Comparison of ENCODE assay signal across 12 cellular contexts in genomic region chr5:10566556-10567068, GRCh38. TPM values are rescaled to one million over a fixed set of nuclear protein-coding genes. Genes with fewer than 3 reads are reported as not detected.
DNase-seq lines count a peak whose midpoint lies in the region; ATAC-seq and TF ChIP-seq lines count a peak whose summit lies in the region.
"Had no signal": no experiment of that assay in that cellular context is flagged by ENCODE, and none has a peak within 500 bp of the region (broad histone marks: within the 10 kb centered on the region; RNA-seq: fewer than 3 reads in every experiment).

No MANE protein-coding gene starts in this region.

- peaks cover 20% of the 10 kb centered on the region for H3K4me1 Mint-ChIP-seq in activated CD4-positive, alpha-beta T cell treated with anti-CD3 and anti-CD28 coated beads, Interleukin-2, amount 10 ng/mL, durations not matched to agents 24 days and 14 days

- H3K4me3 Mint-ChIP-seq in activated CD4-positive, alpha-beta T cell treated with anti-CD3 and anti-CD28 coated beads, Interleukin-2, amount 10 ng/mL, durations not matched to agents 24 days and 14 days, result peak overlapping the region; percentile 90

- no peak overlapping the region for H3K27ac ChIP-seq in RWPE2 (ENCODE audit: poor library complexity, severe bottlenecking)
- H3K27ac ChIP-seq in subcutaneous abdominal adipose tissue (ENCODE audit: low read depth, low read length), result peak overlapping the region; percentile 26

- H3K27me3 ChIP-seq in RWPE2 (ENCODE audit: insufficient read depth, poor library complexity, severe bottlenecking), result no peaks in the 10 kb centered on the region
- H3K27me3 ChIP-seq in subcutaneous abdominal adipose tissue (ENCODE audit: control insufficient read depth in 5 of 5, insufficient read depth in 4 of 5, low read length in 5 of 5), result peaks cover 0 to 20% (median 7%) of the 10 kb centered on the region in 5 donors

- ATAC-seq in RWPE2 (ENCODE audit: low read depth) (no peak), GM18907 (IDR thresholded peaks at IDR 0.05; ENCODE audit: unreplicated experiment) (no peak), HG03159 (IDR thresholded peaks at IDR 0.05; ENCODE audit: unreplicated experiment) (no peak)

- H3K27me3 Mint-ChIP-seq in activated CD4-positive, alpha-beta T cell treated with anti-CD3 and anti-CD28 coated beads, Interleukin-2, amount 10 ng/mL, durations not matched to agents 24 days and 14 days, result peaks cover 4% of the 10 kb centered on the region

- H3K9ac ChIP-seq in subcutaneous abdominal adipose tissue (ENCODE audit: low read length in 5 of 5), result peak overlapping the region in 2 of 5 donors; percentile 41 to 62

- H3K36me3 ChIP-seq in RWPE2 (ENCODE audit: low read depth), result no peaks in the 10 kb centered on the region
- H3K36me3 ChIP-seq in subcutaneous abdominal adipose tissue (ENCODE audit: control insufficient read depth in 5 of 5, insufficient read depth in 5 of 5, low read length in 5 of 5), result no peaks in the 10 kb centered on the region
- H3K36me3 ChIP-seq: upper lobe of left lung had no signal

- intact Hi-C loops in activated CD4-positive, alpha-beta T cell treated with anti-CD3 and anti-CD28 coated beads, Interleukin-2, amount 10 ng/mL, durations not matched to agents 24 days and 14 days (cut with micrococcal nuclease), result no loop called here

- no peak for DNase-seq in activated CD4-positive, alpha-beta T cell treated with anti-CD3 and anti-CD28 coated beads, Interleukin-2, amount 10 ng/mL, durations not matched to agents 24 days and 14 days
- no peak for DNase-seq in activated CD4-positive, alpha-beta T cell treated with anti-CD3 and anti-CD28 coated beads, Interleukin-2, amount 50 U/mL, for 4 hours
- peak; percentile 37 for DNase-seq in RWPE2 (ENCODE audit: low spot score)
- DNase-seq in fibroblast of villous mesenchyme (ENCODE audit: low read depth), result no peak
- DNase-seq in amygdala (lab: John Stamatoyannopoulos, UW), result no peak
- DNase-seq: activated CD4-positive, alpha-beta T cell treated with anti-CD3 and anti-CD28 coated beads for 1 hour; NCI-H1436; OCI-M1 had no signal

- H3K27ac Mint-ChIP-seq in activated CD4-positive, alpha-beta T cell treated with anti-CD3 and anti-CD28 coated beads, Interleukin-2, amount 10 ng/mL, durations not matched to agents 24 days and 14 days, result no peak overlapping the region

- H3K9me3 ChIP-seq in RWPE2 (ENCODE audit: severe bottlenecking) (no peaks in the 10 kb centered on the region), subcutaneous abdominal adipose tissue (ENCODE audit: control insufficient read depth in 5 of 5, low read length in 5 of 5) (no peaks in the 10 kb centered on the region)
- H3K9me3 ChIP-seq: upper lobe of left lung had no signal

- peaks cover 8% of the 10 kb centered on the region for H3K36me3 Mint-ChIP-seq in activated CD4-positive, alpha-beta T cell treated with anti-CD3 and anti-CD28 coated beads, Interleukin-2, amount 10 ng/mL, durations not matched to agents 24 days and 14 days (ENCODE audit: low read depth)

- peaks cover 13% of the 10 kb centered on the region for H3K4me1 ChIP-seq in RWPE2 (ENCODE audit: insufficient read depth, poor library complexity, severe bottlenecking)
- peaks cover 4 to 58% (median 52%) of the 10 kb centered on the region in 5 donors for H3K4me1 ChIP-seq in subcutaneous abdominal adipose tissue (ENCODE audit: control insufficient read depth in 5 of 5, insufficient read depth in 5 of 5, low read length in 5 of 5)

- TF ChIP-seq CTCF in RWPE2 (IDR thresholded peaks at IDR 0.05; ENCODE audit: poor library complexity, severe bottlenecking) (no peak), fibroblast of villous mesenchyme (IDR thresholded peaks at IDR 0.05; ENCODE audit: insufficient read depth, low read depth, low read length) (no peak)

- H3K9me3 Mint-ChIP-seq in activated CD4-positive, alpha-beta T cell treated with anti-CD3 and anti-CD28 coated beads, Interleukin-2, amount 10 ng/mL, durations not matched to agents 24 days and 14 days, result no peaks in the 10 kb centered on the region

- H3K4me3 ChIP-seq in RWPE2 (ENCODE audit: severe bottlenecking) (no peak overlapping the region), fibroblast of villous mesenchyme (ENCODE audit: low read depth, low read length) (peak overlapping the region; percentile 75), subcutaneous abdominal adipose tissue (ENCODE audit: low read depth in 1 of 5, low read length in 5 of 5) (peak overlapping the region in 4 of 5 donors; percentile 6 to 85 (median 55))

RNA-seq across cellular contexts. Expression of gene ANKRD33B, which starts 2.7 kb away (rescaled TPM):
- total RNA-seq in activated CD4-positive, alpha-beta T cell treated with anti-CD3 and anti-CD28 coated beads, Interleukin-2, amount 10 ng/mL, durations not matched to agents 24 days and 14 days, result 21.0 and 21.7 TPM in 2 replicates
- 1.6 and 2.6 TPM in 2 replicates for total RNA-seq in fibroblast of villous mesenchyme
